Comparison of ENCODE assay signal across 33 cellular contexts in the genomic region with DNA sequence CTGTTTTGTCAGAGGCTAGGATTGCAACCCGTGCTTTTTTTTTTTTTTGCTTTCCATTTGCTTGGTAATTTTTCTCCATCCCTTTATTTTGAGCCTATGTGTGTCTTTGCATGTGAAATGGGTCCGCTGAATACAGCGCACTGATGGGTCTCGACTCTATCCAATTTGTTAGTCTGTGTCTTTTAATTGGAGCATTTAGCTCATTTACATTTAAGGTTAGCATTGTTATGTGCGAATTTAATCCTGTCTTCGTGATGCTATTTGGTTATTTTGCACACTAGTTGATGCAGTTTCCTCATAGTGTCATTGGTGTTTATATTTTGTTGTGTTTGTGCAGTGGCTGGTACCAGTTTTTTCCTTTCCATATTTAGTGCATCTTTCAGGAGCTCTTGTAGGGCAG. TPM values are rescaled to one million over a fixed set of nuclear protein-coding genes. Genes with fewer than 3 reads are reported as not detected.
"Had no signal": no experiment of that assay in that cellular context is flagged by ENCODE, and none has a peak within 500 bp of the region (broad histone marks: within the 10 kb centered on the region; RNA-seq: fewer than 3 reads in every experiment).

No MANE protein-coding gene starts in this region.

- DNase-seq: stimulated activated CD4-positive, alpha-beta T cell treated with anti-CD3 and anti-CD28 coated beads, Interleukin-2, amount 100 ng/mL, for 48 hours; stimulated activated CD4-positive, alpha-beta T cell treated with anti-CD3 and anti-CD28 coated beads, Interleukin-4, amount 100 ng/mL, for 1 hour; stimulated activated CD4-positive, alpha-beta T cell treated with anti-CD3 and anti-CD28 coated beads, Interleukin-4, amount 100 ng/mL, for 24 hours; stimulated activated CD4-positive, alpha-beta T cell treated with anti-CD3 and anti-CD28 coated beads, Interleukin-4, amount 100 ng/mL, for 4 hours; stimulated activated CD8-positive, alpha-beta memory T cell treated with anti-CD3 and anti-CD28 coated beads, Interleukin-4, amount 100 ng/mL, for 48 hours; stimulated activated naive B cell treated with anti-CD40 and anti-IgM and Interleukin-4, amounts not matched to agents 10 μg/mL and 1 μg/mL and 100 μg/mL, for 72 hours; stimulated activated naive CD4-positive, alpha-beta T cell; stimulated activated naive CD4-positive, alpha-beta T cell treated with Interleukin-2 at 50 U/mL for 16 hours; stimulated activated naive CD8-positive, alpha-beta T cell treated with anti-CD3 and anti-CD28 coated beads, Interleukin-15, amount 100 ng/mL, for 72 hours; stimulated activated naive CD8-positive, alpha-beta T cell treated with anti-CD3 and anti-CD28 coated beads, Interleukin-15, Interleukin-2, amounts not matched to agents 100 U/mL and 50 U/mL, for 24 hours; substantia nigra; testis; thyroid gland; tibial artery; transverse colon; trophoblast cell; upper lobe of left lung; upper lobe of right lung; uterus had no signal

- H3K9me3 ChIP-seq: suprapubic skin, testis, thoracic aorta, thyroid gland, tibial artery, transverse colon, upper lobe of right lung, uterus, vagina had no signal

- H3K27ac ChIP-seq: suprapubic skin, testis, thoracic aorta, thyroid gland, tibial artery, tibial nerve, transverse colon, upper lobe of right lung, uterus, vagina had no signal

- H3K4me3 ChIP-seq: suprapubic skin, testis, thoracic aorta, thyroid gland, tibial artery, tibial nerve, transverse colon, upper lobe of left lung, upper lobe of right lung, uterus, vagina had no signal

- H3K27me3 Mint-ChIP-seq: stimulated activated memory B cell treated with anti-CD40 and anti-IgM and Interleukin-4, amounts not matched to agents 10 μg/mL and 1 μg/mL and 100 μg/mL, for 72 hours; stimulated activated naive CD8-positive, alpha-beta T cell treated with anti-CD3 and anti-CD28 coated beads, Interleukin-15, amount 100 ng/mL, for 72 hours; stimulated activated naive CD8-positive, alpha-beta T cell treated with anti-CD3 and anti-CD28 coated beads, Interleukin-15, Interleukin-2, amounts not matched to agents 100 ng/mL and 50 ng/mL, for 24 hours; type B pancreatic cell had no signal

- H3K4me3 Mint-ChIP-seq: stimulated activated effector memory CD8-positive, alpha-beta T cell treated with anti-CD3 and anti-CD28 coated beads, Interleukin-12 subunit alpha, Interleukin-12 subunit beta, amount 100 ng/mL, for 72 hours; stimulated activated memory B cell treated with anti-CD40 and anti-IgM and Interleukin-4, amounts not matched to agents 10 μg/mL and 1 μg/mL and 100 μg/mL, for 72 hours; stimulated activated naive B cell treated with anti-CD40 and anti-IgM and Interleukin-4, amounts not matched to agents 10 μg/mL and 1 μg/mL and 100 μg/mL, for 72 hours; stimulated activated naive CD8-positive, alpha-beta T cell treated with anti-CD3 and anti-CD28 coated beads, Interleukin-15, amount 100 ng/mL, for 72 hours; stimulated activated naive CD8-positive, alpha-beta T cell treated with anti-CD3 and anti-CD28 coated beads, Interleukin-15, Interleukin-2, amounts not matched to agents 100 ng/mL and 50 ng/mL, for 24 hours; type B pancreatic cell had no signal

- H3K4me1 ChIP-seq: suprapubic skin, testis, thyroid gland, tibial artery, tibial nerve, transverse colon, upper lobe of left lung, upper lobe of right lung, uterus, vagina had no signal

- H3K36me3 ChIP-seq: suprapubic skin, thoracic aorta, thyroid gland, tibial artery, tibial nerve, transverse colon, upper lobe of left lung, upper lobe of right lung, uterus, vagina had no signal

- ATAC-seq: stimulated activated effector memory CD8-positive, alpha-beta T cell treated with anti-CD3 and anti-CD28 coated beads, Interleukin-12 subunit alpha, Interleukin-12 subunit beta, amount 100 ng/mL, for 72 hours; stimulated activated memory B cell treated with anti-CD40 and anti-IgM and Interleukin-4, amounts not matched to agents 10 μg/mL and 1 μg/mL and 100 μg/mL, for 72 hours; stimulated activated naive B cell treated with anti-CD40 and anti-IgM and Interleukin-4, amounts not matched to agents 10 μg/mL and 1 μg/mL and 100 μg/mL, for 72 hours; stimulated activated naive CD8-positive, alpha-beta T cell treated with anti-CD3 and anti-CD28 coated beads, Interleukin-15, amount 100 ng/mL, for 72 hours; stimulated activated naive CD8-positive, alpha-beta T cell treated with anti-CD3 and anti-CD28 coated beads, Interleukin-15, Interleukin-2, amounts not matched to agents 100 U/mL and 50 U/mL, for 24 hours; upper lobe of right lung had no signal

- H3K4me1 Mint-ChIP-seq: stimulated activated effector memory CD8-positive, alpha-beta T cell treated with anti-CD3 and anti-CD28 coated beads, Interleukin-12 subunit alpha, Interleukin-12 subunit beta, amount 100 ng/mL, for 72 hours; stimulated activated memory B cell treated with anti-CD40 and anti-IgM and Interleukin-4, amounts not matched to agents 10 μg/mL and 1 μg/mL and 100 μg/mL, for 72 hours; stimulated activated naive CD8-positive, alpha-beta T cell treated with anti-CD3 and anti-CD28 coated beads, Interleukin-15, amount 100 ng/mL, for 72 hours had no signal

- H3K27ac Mint-ChIP-seq: stimulated activated effector memory CD8-positive, alpha-beta T cell treated with anti-CD3 and anti-CD28 coated beads, Interleukin-12 subunit alpha, Interleukin-12 subunit beta, amount 100 ng/mL, for 72 hours; stimulated activated memory B cell treated with anti-CD40 and anti-IgM and Interleukin-4, amounts not matched to agents 10 μg/mL and 1 μg/mL and 100 μg/mL, for 72 hours; stimulated activated naive B cell treated with anti-CD40 and anti-IgM and Interleukin-4, amounts not matched to agents 10 μg/mL and 1 μg/mL and 100 μg/mL, for 72 hours; stimulated activated naive CD8-positive, alpha-beta T cell treated with anti-CD3 and anti-CD28 coated beads, Interleukin-15, amount 100 ng/mL, for 72 hours; stimulated activated naive CD8-positive, alpha-beta T cell treated with anti-CD3 and anti-CD28 coated beads, Interleukin-15, Interleukin-2, amounts not matched to agents 100 ng/mL and 50 ng/mL, for 24 hours; type B pancreatic cell had no signal

- H3K27me3 ChIP-seq: suprapubic skin, testis, thyroid gland, tibial artery, tibial nerve, transverse colon, upper lobe of left lung, upper lobe of right lung, uterus, vagina had no signal

- FAIRE-seq: urothelium cell line had no signal

- H3K36me3 Mint-ChIP-seq: stimulated activated effector memory CD8-positive, alpha-beta T cell treated with anti-CD3 and anti-CD28 coated beads, Interleukin-12 subunit alpha, Interleukin-12 subunit beta, amount 100 ng/mL, for 72 hours; stimulated activated memory B cell treated with anti-CD40 and anti-IgM and Interleukin-4, amounts not matched to agents 10 μg/mL and 1 μg/mL and 100 μg/mL, for 72 hours; type B pancreatic cell had no signal

RNA-seq across cellular contexts. Expression of a gene that starts 36.2 kb away (rescaled TPM):
- total RNA-seq: subcutaneous adipose tissue, suprapubic skin, temporal lobe, testis, thoracic aorta, thyroid gland, tibial nerve, transverse colon, upper lobe of left lung, upper lobe of right lung, ureter, urinary bladder, uterus, vagina had no signal
- polyA plus RNA-seq: urinary bladder had no signal

RNA-seq across cellular contexts. Expression of a gene that starts 56.4 kb away (rescaled TPM):
- total RNA-seq: subcutaneous adipose tissue, suprapubic skin, temporal lobe, testis, thoracic aorta, thyroid gland, tibial nerve, transverse colon, upper lobe of left lung, upper lobe of right lung, ureter, urinary bladder, uterus, vagina had no signal
- polyA plus RNA-seq: thymus, urinary bladder had no signal

RNA-seq across cellular contexts. Expression of a gene that starts 59.8 kb away (rescaled TPM):
- total RNA-seq: subcutaneous adipose tissue, suprapubic skin, temporal lobe, testis, thoracic aorta, thyroid gland, tibial nerve, transverse colon, upper lobe of left lung, upper lobe of right lung, ureter, urinary bladder, uterus, vagina had no signal
- polyA plus RNA-seq: thymus, urinary bladder had no signal
